1 cellular context compared by ENCODE assay signal in the genomic region with DNA sequence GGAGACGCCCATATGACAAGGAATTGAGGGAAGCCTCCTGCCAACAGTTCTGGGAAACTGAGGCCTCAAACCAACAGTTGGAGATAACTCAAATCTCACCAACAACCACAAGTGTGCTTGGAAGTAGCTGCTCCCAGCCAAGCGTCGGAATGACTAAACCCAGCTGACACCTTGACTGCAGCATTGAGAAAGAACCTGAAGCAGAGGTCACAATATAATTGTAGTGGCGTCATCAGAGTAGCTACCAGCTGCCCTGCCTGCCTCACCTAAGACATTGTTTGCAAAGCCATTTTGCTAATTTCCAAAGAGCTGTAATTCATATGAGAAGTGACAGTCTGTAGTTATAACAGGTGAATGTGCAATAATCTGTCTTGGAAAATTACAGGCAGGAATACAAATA.
TF ChIP-seq lines count a peak whose summit lies in the region.

No MANE protein-coding gene starts in this region.

TF ChIP-seq in HCT116, 20 proteins besides CTCF, POLR2A, EP300 and RAD21 (continued from another document):
- TF ChIP-seq ZFX (IDR thresholded peaks at IDR 0.05) (no peak), SRF (IDR thresholded peaks at IDR 0.05; ENCODE audit: low read depth) (no peak), EZH2phosphoT487 (IDR thresholded peaks at IDR 0.05; ENCODE audit: borderline replicate concordance) (no peak), CBX3 (IDR thresholded peaks at IDR 0.05; ENCODE audit: low read depth) (no peak)
- TF ChIP-seq, protein P1, sequence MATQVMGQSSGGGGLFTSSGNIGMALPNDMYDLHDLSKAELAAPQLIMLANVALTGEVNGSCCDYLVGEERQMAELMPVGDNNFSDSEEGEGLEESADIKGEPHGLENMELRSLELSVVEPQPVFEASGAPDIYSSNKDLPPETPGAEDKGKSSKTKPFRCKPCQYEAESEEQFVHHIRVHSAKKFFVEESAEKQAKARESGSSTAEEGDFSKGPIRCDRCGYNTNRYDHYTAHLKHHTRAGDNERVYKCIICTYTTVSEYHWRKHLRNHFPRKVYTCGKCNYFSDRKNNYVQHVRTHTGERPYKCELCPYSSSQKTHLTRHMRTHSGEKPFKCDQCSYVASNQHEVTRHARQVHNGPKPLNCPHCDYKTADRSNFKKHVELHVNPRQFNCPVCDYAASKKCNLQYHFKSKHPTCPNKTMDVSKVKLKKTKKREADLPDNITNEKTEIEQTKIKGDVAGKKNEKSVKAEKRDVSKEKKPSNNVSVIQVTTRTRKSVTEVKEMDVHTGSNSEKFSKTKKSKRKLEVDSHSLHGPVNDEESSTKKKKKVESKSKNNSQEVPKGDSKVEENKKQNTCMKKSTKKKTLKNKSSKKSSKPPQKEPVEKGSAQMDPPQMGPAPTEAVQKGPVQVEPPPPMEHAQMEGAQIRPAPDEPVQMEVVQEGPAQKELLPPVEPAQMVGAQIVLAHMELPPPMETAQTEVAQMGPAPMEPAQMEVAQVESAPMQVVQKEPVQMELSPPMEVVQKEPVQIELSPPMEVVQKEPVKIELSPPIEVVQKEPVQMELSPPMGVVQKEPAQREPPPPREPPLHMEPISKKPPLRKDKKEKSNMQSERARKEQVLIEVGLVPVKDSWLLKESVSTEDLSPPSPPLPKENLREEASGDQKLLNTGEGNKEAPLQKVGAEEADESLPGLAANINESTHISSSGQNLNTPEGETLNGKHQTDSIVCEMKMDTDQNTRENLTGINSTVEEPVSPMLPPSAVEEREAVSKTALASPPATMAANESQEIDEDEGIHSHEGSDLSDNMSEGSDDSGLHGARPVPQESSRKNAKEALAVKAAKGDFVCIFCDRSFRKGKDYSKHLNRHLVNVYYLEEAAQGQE (IDR thresholded peaks at IDR 0.05; ENCODE audit: low read depth) = no peak
